ENCODE assay signal across 1 cellular context in genomic region chr7:130882396-130882795, GRCh38.
TF ChIP-seq lines count a peak whose summit lies in the region.

No MANE protein-coding gene starts in this region.

TF ChIP-seq in IMR-90, 13 proteins besides CTCF, POLR2A, EP300 and RAD21 (continued from another document):
- TF ChIP-seq RFX5 (IDR thresholded peaks at IDR 0.05; ENCODE audit: low read depth, low read length), result no peak
- TF ChIP-seq MAZ (IDR thresholded peaks at IDR 0.05; ENCODE audit: borderline replicate concordance, low read depth, low read length), result no peak
- TF ChIP-seq BHLHE40 (IDR thresholded peaks at IDR 0.05; ENCODE audit: low read depth, low read length), result no peak
- TF ChIP-seq MAFK (IDR thresholded peaks at IDR 0.05; ENCODE audit: low read depth, low read length), result no peak
- no peak for TF ChIP-seq NFE2L2 (IDR thresholded peaks at IDR 0.05; ENCODE audit: low read depth, low read length)
- TF ChIP-seq CHD1 (IDR thresholded peaks at IDR 0.05; ENCODE audit: low read depth, low read length), result no peak
- TF ChIP-seq USF2 (IDR thresholded peaks at IDR 0.05; ENCODE audit: low read depth, low read length), result no peak
- no peak for TF ChIP-seq FOS (IDR thresholded peaks at IDR 0.05; ENCODE audit: low read depth, low read length)
- no peak for TF ChIP-seq MXI1 (IDR thresholded peaks at IDR 0.05; ENCODE audit: borderline replicate concordance, low read depth, low read length)
- TF ChIP-seq RCOR1 (IDR thresholded peaks at IDR 0.05; ENCODE audit: insufficient replicate concordance, low read length), result no peak
TF ChIP-seq in IMR-90: peak in this region for 0.
